20 cellular contexts compared by ENCODE assay signal in the genomic region with DNA sequence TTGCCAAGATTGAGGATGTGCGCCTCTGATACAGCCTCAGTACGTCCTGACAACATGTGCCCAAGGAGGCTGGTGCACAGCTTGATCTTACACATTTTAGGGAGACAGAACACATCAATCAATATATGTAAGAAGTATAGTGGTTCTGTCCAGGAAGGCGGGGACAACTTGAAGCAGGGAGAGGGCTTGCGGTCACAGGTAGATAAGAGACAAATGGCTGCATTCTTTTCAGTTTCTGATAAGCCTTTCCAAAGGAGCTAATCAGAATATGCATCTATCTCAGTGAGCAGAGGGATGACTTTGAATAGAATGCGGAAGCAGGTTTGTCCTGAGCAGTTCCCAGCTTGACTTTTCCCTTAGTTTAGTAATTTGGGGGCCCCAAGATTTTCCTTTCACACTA.
"Had no signal": no experiment of that assay in that cellular context is flagged by ENCODE, and none has a peak within 500 bp of the region (broad histone marks: within the 10 kb centered on the region; RNA-seq: fewer than 3 reads in every experiment).

No MANE protein-coding gene starts in this region.

- H3K9me3 ChIP-seq: heart left ventricle, left lung, lower lobe of right lung, neutrophil, sigmoid colon, testis had no signal

- H3K27ac ChIP-seq: coronary artery, heart left ventricle, left lung, lower lobe of right lung, neutrophil, sigmoid colon, skin epidermis, testis, tibial nerve had no signal

- FAIRE-seq: endometrium, frontal cortex, keratinocyte had no signal

- H3K4me3 ChIP-seq: coronary artery, heart left ventricle, left lung, lower lobe of right lung, sigmoid colon, skin epidermis, testis, tibial nerve had no signal

- H3K27ac Mint-ChIP-seq: memory B cell; naive thymus-derived CD4-positive, alpha-beta T cell; stimulated activated naive B cell treated with anti-CD40 and anti-IgM and Interleukin-4, amounts not matched to agents 10 μg/mL and 1 μg/mL and 100 μg/mL, for 72 hours; stimulated activated naive CD8-positive, alpha-beta T cell treated with anti-CD3 and anti-CD28 coated beads, Interleukin-15, amount 100 ng/mL, for 72 hours had no signal

- DNase-seq: effector CD4-positive, alpha-beta T cell; heart left ventricle; left lung; lower lobe of right lung; naive thymus-derived CD4-positive, alpha-beta T cell; sigmoid colon; stimulated activated CD4-positive, alpha-beta T cell treated with anti-CD3 and anti-CD28 coated beads, Interleukin-2, amount 100 ng/mL, for 24 hours; stimulated activated CD4-positive, alpha-beta T cell treated with anti-CD3 and anti-CD28 coated beads, Interleukin-4, amount 100 ng/mL, for 4 hours; stimulated activated naive B cell treated with anti-CD40 and anti-IgM and Interleukin-4, amounts not matched to agents 10 μg/mL and 1 μg/mL and 100 μg/mL, for 72 hours; stimulated activated naive CD8-positive, alpha-beta T cell treated with anti-CD3 and anti-CD28 coated beads, Interleukin-15, amount 100 ng/mL, for 72 hours; testis had no signal

- H3K36me3 ChIP-seq: neutrophil, sigmoid colon had no signal

- H3K27me3 Mint-ChIP-seq: memory B cell; naive thymus-derived CD4-positive, alpha-beta T cell; stimulated activated naive B cell treated with anti-CD40 and anti-IgM and Interleukin-4, amounts not matched to agents 10 μg/mL and 1 μg/mL and 100 μg/mL, for 72 hours; stimulated activated naive CD8-positive, alpha-beta T cell treated with anti-CD3 and anti-CD28 coated beads, Interleukin-15, amount 100 ng/mL, for 72 hours had no signal

- H3K9me3 Mint-ChIP-seq: stimulated activated naive CD8-positive, alpha-beta T cell treated with anti-CD3 and anti-CD28 coated beads, Interleukin-15, amount 100 ng/mL, for 72 hours had no signal

- H3K4me3 Mint-ChIP-seq: memory B cell; naive thymus-derived CD4-positive, alpha-beta T cell; stimulated activated naive B cell treated with anti-CD40 and anti-IgM and Interleukin-4, amounts not matched to agents 10 μg/mL and 1 μg/mL and 100 μg/mL, for 72 hours; stimulated activated naive CD8-positive, alpha-beta T cell treated with anti-CD3 and anti-CD28 coated beads, Interleukin-15, amount 100 ng/mL, for 72 hours had no signal

- H3K27me3 ChIP-seq: heart left ventricle, left lung, neutrophil, sigmoid colon, testis, tibial nerve had no signal

- H3K4me1 Mint-ChIP-seq: stimulated activated naive CD8-positive, alpha-beta T cell treated with anti-CD3 and anti-CD28 coated beads, Interleukin-15, amount 100 ng/mL, for 72 hours had no signal

- H3K4me1 ChIP-seq: heart left ventricle, sigmoid colon, testis, tibial nerve had no signal

- ATAC-seq: esophagus mucosa; heart left ventricle; left lung; lower lobe of right lung; naive thymus-derived CD4-positive, alpha-beta T cell; stimulated activated naive B cell treated with anti-CD40 and anti-IgM and Interleukin-4, amounts not matched to agents 10 μg/mL and 1 μg/mL and 100 μg/mL, for 72 hours; stimulated activated naive CD8-positive, alpha-beta T cell treated with anti-CD3 and anti-CD28 coated beads, Interleukin-15, amount 100 ng/mL, for 72 hours had no signal
